12 cellular contexts compared by ENCODE assay signal in the genomic region with DNA sequence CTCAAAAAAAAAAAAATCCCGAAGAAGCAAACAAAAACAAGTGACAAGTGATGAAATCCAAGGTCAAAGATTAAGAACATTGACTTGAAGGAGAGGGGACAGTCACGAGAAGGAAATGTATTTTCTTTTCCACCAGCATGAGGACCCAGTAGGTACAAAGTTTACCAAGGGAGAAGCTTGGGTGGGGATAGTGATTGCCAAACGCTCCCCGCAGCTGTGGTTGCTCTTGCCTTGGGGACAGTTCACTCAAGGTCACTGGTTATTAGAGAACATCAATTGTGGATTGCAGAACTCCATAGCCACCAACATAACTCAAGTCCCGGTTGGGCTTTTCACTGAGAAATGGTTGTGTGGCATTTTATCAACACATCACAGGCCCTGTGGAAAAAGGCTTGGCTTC. TPM values are rescaled to one million over a fixed set of nuclear protein-coding genes. Genes with fewer than 3 reads are reported as not detected.
DNase-seq lines count a peak whose midpoint lies in the region; TF ChIP-seq lines count a peak whose summit lies in the region.
"Had no signal": no experiment of that assay in that cellular context is flagged by ENCODE, and none has a peak within 500 bp of the region (broad histone marks: within the 10 kb centered on the region; RNA-seq: fewer than 3 reads in every experiment).

No MANE protein-coding gene starts in this region.

- no peaks in the 10 kb centered on the region for H3K36me3 ChIP-seq in liver (ENCODE audit: control insufficient read depth in 4 of 4, insufficient read depth in 3 of 4, low read depth in 1 of 4, low read length in 3 of 4)
- no peaks in the 10 kb centered on the region for H3K36me3 ChIP-seq in tibial artery
- H3K36me3 ChIP-seq in MG63 = no peaks in the 10 kb centered on the region

- H3K9me3 ChIP-seq in liver (ENCODE audit: control insufficient read depth in 4 of 4, low read length in 3 of 4) = no peaks in the 10 kb centered on the region
- H3K9me3 ChIP-seq in tibial artery = no peaks in the 10 kb centered on the region
- peaks cover 5% of the 10 kb centered on the region; the same call in 1 of the 2 replicates for H3K9me3 ChIP-seq in MG63

- WGBS in liver = 25% methylated on average over 5 of the region's 5 CpGs

- H3K27ac ChIP-seq in liver (ENCODE audit: low read depth in 1 of 2, low read length in 2 of 2) (no peak overlapping the region), tibial artery (peak overlapping the region in 1 of 2 donors; percentile 8)

- intact Hi-C loops in tibial artery (cut with DNase I; ENCODE audit: low total_unique reads) = no loop called here

- no peaks in the 10 kb centered on the region for H3K27me3 ChIP-seq in liver (ENCODE audit: control insufficient read depth in 4 of 4, insufficient read depth in 4 of 4, low read length in 3 of 4)
- H3K27me3 ChIP-seq in tibial artery = no peaks in the 10 kb centered on the region
- no peaks in the 10 kb centered on the region for H3K27me3 ChIP-seq in MG63

- H3K4me1 ChIP-seq in liver (ENCODE audit: control insufficient read depth in 4 of 4, insufficient read depth in 4 of 4, low read length in 3 of 4) (peaks cover 0 to 3% (median 0%) of the 10 kb centered on the region in 4 donors), tibial artery (peaks cover 0 to 14% (median 6%) of the 10 kb centered on the region in 4 donors)

- no peak for TF ChIP-seq CTCF in liver (IDR thresholded peaks at IDR 0.05; ENCODE audit: low read depth, low read length, missing input control)
- no peak for TF ChIP-seq CTCF in tibial artery (IDR thresholded peaks at IDR 0.05)

- TF ChIP-seq RAD21 in liver (IDR thresholded peaks at IDR 0.05) = peak in 1 of 2 donors; percentile 16

- H3K4me3 ChIP-seq in liver (ENCODE audit: low read depth in 1 of 3, low read length in 3 of 3) (no peak overlapping the region), tibial artery (no peak overlapping the region), MG63 (no peak overlapping the region)

- DNase-seq in HT-29 (ENCODE audit: low spot score) (peak; percentile 76), SW480 (ENCODE audit: low spot score) (peak; percentile 13), tibial artery (peak; percentile 65 to 76), MG63 (no peak), kidney tubule cell (ENCODE audit: low spot score) (no peak), hippocampal formation (lab: John Stamatoyannopoulos, UW) (no peak)
- DNase-seq: activated CD4-positive, alpha-beta T cell treated with anti-CD3 and anti-CD28 coated beads for 36 hours; activated naive CD4-positive, alpha-beta T cell treated with anti-CD3 and anti-CD28 coated beads, Interleukin-2, amount 10 ng/mL, durations not matched to agents 7 days and 5 days; DND-41; NCI-H1092; stimulated activated CD4-positive, alpha-beta T cell treated with anti-CD3 and anti-CD28 coated beads, Interleukin-4, amount 100 ng/mL, for 24 hours had no signal

- no peak overlapping the region for H3K9ac ChIP-seq in liver (ENCODE audit: low read depth in 1 of 2, low read length in 2 of 2)

TF ChIP-seq in liver, 16 proteins besides CTCF, POLR2A, EP300 and RAD21:
- TF ChIP-seq HNF4A (conservative IDR thresholded peaks at IDR 0.05) (peak; percentile 5 to 35), RXRA (IDR thresholded peaks at IDR 0.05) (peak; percentile 73 to 84), SP1 (IDR thresholded peaks at IDR 0.05) (peak; percentile 57), YY1 (IDR thresholded peaks at IDR 0.05) (no peak)
- TF ChIP-seq, protein P1, sequence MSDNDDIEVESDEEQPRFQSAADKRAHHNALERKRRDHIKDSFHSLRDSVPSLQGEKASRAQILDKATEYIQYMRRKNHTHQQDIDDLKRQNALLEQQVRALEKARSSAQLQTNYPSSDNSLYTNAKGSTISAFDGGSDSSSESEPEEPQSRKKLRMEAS (IDR thresholded peaks at IDR 0.05) = peak; percentile 9

RNA-seq across cellular contexts. Expression of gene RSL1D1, which starts 27.0 kb away (rescaled TPM):
- total RNA-seq in HT-29 (2014; rRNA removed; shearing (Covaris generic)) = 44.6 and 47.1 TPM in 2 replicates
- total RNA-seq in liver = 10 to 100 TPM; 35.2 to 59.7 TPM
- 10 to 100 TPM; 37.7 to 48.9 TPM for polyA plus RNA-seq in liver
- 346 and 797 TPM in 2 replicates for total RNA-seq in MG63 (2014; rRNA removed; shearing (Covaris generic); ENCODE audit: low replicate concordance)

RNA-seq across cellular contexts. Expression of gene ZC3H7A, which starts 27.3 kb away (rescaled TPM):
- 11.4 and 14.2 TPM in 2 replicates for total RNA-seq in HT-29 (2014; rRNA removed; shearing (Covaris generic))
- 10 to 100 TPM; 33.3 to 37.7 TPM for total RNA-seq in liver
- 10 to 100 TPM; 12.4 to 16.1 TPM for polyA plus RNA-seq in liver
- total RNA-seq in MG63 (2014; rRNA removed; shearing (Covaris generic); ENCODE audit: low replicate concordance) = 35.6 and 60.5 TPM in 2 replicates

Comparison
In these comparisons a context has a peak if more than half of its experiments do, and no peak if none do; other contexts are left out.
1. DNase-seq: peak in HT-29 (single experiment), SW480 (single experiment) and tibial artery (2 of 2); none in MG63 (single experiment), kidney tubule cell (single experiment) and hippocampal formation (0 of 2).